19 cellular contexts compared by ENCODE assay signal in the genomic region with DNA sequence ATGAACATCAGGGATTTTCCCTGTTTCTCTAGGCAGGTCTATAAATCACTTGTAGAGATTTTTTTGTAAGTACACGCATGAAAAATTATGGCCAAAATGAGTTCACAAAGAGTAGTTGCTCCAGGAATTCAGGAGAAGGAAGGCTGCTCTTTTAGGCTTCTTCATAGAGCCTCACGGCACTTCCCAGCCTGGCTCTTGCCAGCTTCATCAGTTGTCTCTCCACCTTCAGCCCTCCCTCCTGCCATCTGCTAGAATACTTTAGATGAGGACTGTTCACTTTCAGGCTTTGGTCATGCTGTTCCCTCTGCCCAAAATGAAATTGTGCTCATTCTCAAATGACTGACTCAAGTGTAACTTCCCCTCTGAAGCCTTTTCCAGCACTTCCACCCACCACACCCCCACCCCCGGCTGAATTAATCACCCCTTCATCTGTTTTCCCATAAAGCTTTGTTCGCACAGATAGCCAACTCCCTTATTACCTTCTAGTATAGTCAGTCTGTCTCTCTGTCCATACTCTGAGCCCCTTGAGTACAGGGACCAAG. TPM values are rescaled to one million over a fixed set of nuclear protein-coding genes. Genes with fewer than 3 reads are reported as not detected.
"Had no signal": no experiment of that assay in that cellular context is flagged by ENCODE, and none has a peak within 500 bp of the region (broad histone marks: within the 10 kb centered on the region; RNA-seq: fewer than 3 reads in every experiment).

No MANE protein-coding gene starts in this region.

- DNase-seq: activated CD4-positive, alpha-beta T cell treated with anti-CD3 and anti-CD28 coated beads, Interleukin-2, amount 10 ng/mL, durations not matched to agents 24 days and 14 days; activated CD8-positive, alpha-beta T cell treated with anti-CD3 and anti-CD28 coated beads, Interleukin-2, amount 10 ng/mL, durations not matched to agents 7 days and 5 days; activated naive CD4-positive, alpha-beta T cell treated with Interleukin-2 at 50 U/mL for 16 hours; activated T-cell treated with anti-CD3 and anti-CD28 coated beads, Interleukin-2, amount 50 U/mL, for 24 hours; body of pancreas; central memory CD4-positive, alpha-beta T cell; colonic mucosa; endodermal cell; lower lobe of right lung; natural killer cell; ovary; psoas muscle; right lobe of liver; stimulated activated CD4-positive, alpha-beta T cell treated with anti-CD3 and anti-CD28 coated beads, Interleukin-4, amount 100 ng/mL, for 24 hours; stomach; upper lobe of left lung had no signal

- H3K9me3 Mint-ChIP-seq: activated CD4-positive, alpha-beta T cell treated with anti-CD3 and anti-CD28 coated beads, Interleukin-2, amount 10 ng/mL, durations not matched to agents 24 days and 14 days; activated T-cell treated with anti-CD3 and anti-CD28 coated beads, Interleukin-2, amount 50 U/mL, for 24 hours; activated T-helper 2 cell treated with anti-CD3 and anti-CD28 coated beads, Interferon-gamma antibody, Interleukin-2, Interleukin-4, amounts not matched to agents 10 μg/mL and 5 μg/mL and 100 μg/mL, durations not matched to agents 14 hours and 24 hours and 36 hours; endodermal cell; stimulated activated effector memory CD8-positive, alpha-beta T cell treated with anti-CD3 and anti-CD28 coated beads, Interleukin-12 subunit alpha, Interleukin-12 subunit beta, amount 100 ng/mL, for 72 hours had no signal

- H3K4me1 ChIP-seq: body of pancreas, colonic mucosa, lower lobe of right lung, psoas muscle, right lobe of liver, stomach had no signal

- H3K36me3 Mint-ChIP-seq: natural killer cell; stimulated activated effector memory CD8-positive, alpha-beta T cell treated with anti-CD3 and anti-CD28 coated beads, Interleukin-12 subunit alpha, Interleukin-12 subunit beta, amount 100 ng/mL, for 72 hours had no signal

- ATAC-seq: activated CD8-positive, alpha-beta T cell treated with anti-CD3 and anti-CD28 coated beads, Interleukin-2, amount 10 ng/mL, durations not matched to agents 7 days and 5 days; body of pancreas; lower lobe of right lung; natural killer cell; psoas muscle; right lobe of liver; stimulated activated effector memory CD8-positive, alpha-beta T cell treated with anti-CD3 and anti-CD28 coated beads, Interleukin-12 subunit alpha, Interleukin-12 subunit beta, amount 100 ng/mL, for 72 hours had no signal

- H3K27ac ChIP-seq: body of pancreas, colonic mucosa, lower lobe of right lung, ovary, psoas muscle, right lobe of liver, stomach, thoracic aorta, upper lobe of left lung had no signal

- H3K9me3 ChIP-seq: body of pancreas, colonic mucosa, lower lobe of right lung, ovary, psoas muscle, right lobe of liver, stomach, thoracic aorta, upper lobe of left lung had no signal

- H3K27me3 ChIP-seq: body of pancreas, colonic mucosa, ovary, right lobe of liver, stomach, upper lobe of left lung had no signal

- H3K4me3 ChIP-seq: body of pancreas, colonic mucosa, lower lobe of right lung, ovary, psoas muscle, right lobe of liver, stomach, thoracic aorta, upper lobe of left lung had no signal

- H3K4me1 Mint-ChIP-seq: activated CD4-positive, alpha-beta T cell treated with anti-CD3 and anti-CD28 coated beads, Interleukin-2, amount 10 ng/mL, durations not matched to agents 24 days and 14 days; natural killer cell; stimulated activated effector memory CD8-positive, alpha-beta T cell treated with anti-CD3 and anti-CD28 coated beads, Interleukin-12 subunit alpha, Interleukin-12 subunit beta, amount 100 ng/mL, for 72 hours had no signal

- H3K27ac Mint-ChIP-seq: activated CD4-positive, alpha-beta T cell treated with anti-CD3 and anti-CD28 coated beads, Interleukin-2, amount 10 ng/mL, durations not matched to agents 24 days and 14 days; activated CD8-positive, alpha-beta T cell treated with anti-CD3 and anti-CD28 coated beads, Interleukin-2, amount 10 ng/mL, durations not matched to agents 7 days and 5 days; activated T-cell treated with anti-CD3 and anti-CD28 coated beads, Interleukin-2, amount 50 U/mL, for 24 hours; activated T-helper 2 cell treated with anti-CD3 and anti-CD28 coated beads, Interferon-gamma antibody, Interleukin-2, Interleukin-4, amounts not matched to agents 10 μg/mL and 5 μg/mL and 100 μg/mL, durations not matched to agents 14 hours and 24 hours and 36 hours; endodermal cell; natural killer cell; stimulated activated effector memory CD8-positive, alpha-beta T cell treated with anti-CD3 and anti-CD28 coated beads, Interleukin-12 subunit alpha, Interleukin-12 subunit beta, amount 100 ng/mL, for 72 hours had no signal

- H3K27me3 Mint-ChIP-seq: activated CD4-positive, alpha-beta T cell treated with anti-CD3 and anti-CD28 coated beads, Interleukin-2, amount 10 ng/mL, durations not matched to agents 24 days and 14 days had no signal

- H3K4me3 Mint-ChIP-seq: activated CD4-positive, alpha-beta T cell treated with anti-CD3 and anti-CD28 coated beads, Interleukin-2, amount 10 ng/mL, durations not matched to agents 24 days and 14 days; activated CD8-positive, alpha-beta T cell treated with anti-CD3 and anti-CD28 coated beads, Interleukin-2, amount 10 ng/mL, durations not matched to agents 7 days and 5 days; activated T-cell treated with anti-CD3 and anti-CD28 coated beads, Interleukin-2, amount 50 U/mL, for 24 hours; endodermal cell; natural killer cell; stimulated activated effector memory CD8-positive, alpha-beta T cell treated with anti-CD3 and anti-CD28 coated beads, Interleukin-12 subunit alpha, Interleukin-12 subunit beta, amount 100 ng/mL, for 72 hours had no signal

- H3K36me3 ChIP-seq: colonic mucosa, lower lobe of right lung, ovary, right lobe of liver, stomach, thoracic aorta, upper lobe of left lung had no signal

RNA-seq across cellular contexts. Expression of a gene that starts 1.8 kb away (rescaled TPM):
- total RNA-seq: activated CD4-positive, alpha-beta T cell treated with anti-CD3 and anti-CD28 coated beads, Interleukin-2, amount 10 ng/mL, durations not matched to agents 24 days and 14 days; activated CD8-positive, alpha-beta T cell treated with anti-CD3 and anti-CD28 coated beads, Interleukin-2, amount 10 ng/mL, durations not matched to agents 7 days and 5 days; activated T-helper 2 cell treated with anti-CD3 and anti-CD28 coated beads, Interferon-gamma antibody, Interleukin-2, Interleukin-4, amounts not matched to agents 10 μg/mL and 5 μg/mL and 100 μg/mL, durations not matched to agents 14 hours and 24 hours and 36 hours; body of pancreas; lower lobe of right lung; natural killer cell; psoas muscle; right lobe of liver had no signal
- polyA plus RNA-seq: psoas muscle had no signal
